ENCODE assay signal across 1 cellular context in genomic region chr6:30344868-30345671, GRCh38.
TF ChIP-seq lines count a peak whose summit lies in the region.

Gene RPP21 (plus strand): TSS chr6:30345156. CDS start chr6:30345172, 16 bp downstream.

TF ChIP-seq in HepG2, 621 proteins besides CTCF, POLR2A, EP300 and RAD21 (continued from another document and continues in another):
- no peak for TF ChIP-seq GPBP1L1 (CRISPR knock-in tag; IDR thresholded peaks at IDR 0.05)
- peak; percentile 87 for TF ChIP-seq ZNF503 (CRISPR knock-in tag; IDR thresholded peaks at IDR 0.05)
- TF ChIP-seq ELF1 (CRISPR knock-in tag; IDR thresholded peaks at IDR 0.05), result peak; percentile 84
- peak; percentile 99 for TF ChIP-seq ZFY (CRISPR knock-in tag; IDR thresholded peaks at IDR 0.05)
- peak; percentile 82; the same call in 1 of the 2 replicates for TF ChIP-seq ATF6 (CRISPR knock-in tag; conservative IDR thresholded peaks at IDR 0.05)
- TF ChIP-seq ZSCAN31 (CRISPR knock-in tag; IDR thresholded peaks at IDR 0.05; ENCODE audit: low read depth), result peak; percentile 89
- peak; percentile 39; the same call in 1 of the 2 replicates for TF ChIP-seq ZNF609 (CRISPR knock-in tag; IDR thresholded peaks at IDR 0.05; ENCODE audit: borderline replicate concordance)
- peak; percentile 55; the same call in 1 of the 2 replicates for TF ChIP-seq ZKSCAN5 (CRISPR knock-in tag; IDR thresholded peaks at IDR 0.05)
- peak; percentile 96 for TF ChIP-seq BCL3 (CRISPR knock-in tag; IDR thresholded peaks at IDR 0.05)
- TF ChIP-seq ZIK1 (CRISPR knock-in tag; IDR thresholded peaks at IDR 0.05; ENCODE audit: borderline replicate concordance, low read depth), result peak; percentile 84; the same call in 1 of the 2 replicates
- peak; percentile 89 for TF ChIP-seq GMEB2 (CRISPR knock-in tag; IDR thresholded peaks at IDR 0.05; ENCODE audit: low read depth)
- TF ChIP-seq SPEN (CRISPR knock-in tag; IDR thresholded peaks at IDR 0.05; ENCODE audit: low read depth), result peak; percentile 95
- peak; percentile 87 for TF ChIP-seq REPIN1 (CRISPR knock-in tag; IDR thresholded peaks at IDR 0.05; ENCODE audit: borderline replicate concordance, low read depth)
- TF ChIP-seq IRF2 (CRISPR knock-in tag; IDR thresholded peaks at IDR 0.05), result peak; percentile 93
- peak; percentile 92 for TF ChIP-seq ZNF513 (CRISPR knock-in tag; conservative IDR thresholded peaks at IDR 0.05)
- TF ChIP-seq ZNF740 (CRISPR knock-in tag; IDR thresholded peaks at IDR 0.05), result peak; percentile 74
- peak; percentile 89; the same call in 1 of the 2 replicates for TF ChIP-seq ZNF773 (CRISPR knock-in tag; IDR thresholded peaks at IDR 0.05; ENCODE audit: borderline replicate concordance)
- no peak for TF ChIP-seq ZBTB34 (CRISPR knock-in tag; IDR thresholded peaks at IDR 0.05)
- TF ChIP-seq ZNF710 (CRISPR knock-in tag; IDR thresholded peaks at IDR 0.05; ENCODE audit: borderline replicate concordance), result peak; percentile 75; the same call in 1 of the 2 replicates
- TF ChIP-seq POGK (CRISPR knock-in tag; conservative IDR thresholded peaks at IDR 0.05), result peak; percentile 89
- TF ChIP-seq GPN1 (CRISPR knock-in tag; IDR thresholded peaks at IDR 0.05; ENCODE audit: borderline replicate concordance), result peak; percentile 39; the same call in 1 of the 2 replicates
- TF ChIP-seq PRDM4 (CRISPR knock-in tag; IDR thresholded peaks at IDR 0.05; ENCODE audit: borderline replicate concordance), result peak; percentile 55; the same call in 1 of the 2 replicates
